In genomic region chr1:224183591-224184312, GRCh38 we compare ENCODE assay signal across 1 cellular context.
TF ChIP-seq lines count a peak whose summit lies in the region.

No MANE protein-coding gene starts in this region.

TF ChIP-seq in HEK293, 187 proteins besides CTCF, POLR2A, EP300 and RAD21 (continued from another document and continues in another):
- TF ChIP-seq ZNF280C (tag by site-specific recombination; IDR thresholded peaks at IDR 0.05) (no peak), ZBTB11 (tag by site-specific recombination; conservative IDR thresholded peaks at IDR 0.05; ENCODE audit: low read depth) (0 out of 2 replicates have a peak, but pooled peaks have one; percentile 22), ZNF146 (tag by site-specific recombination; IDR thresholded peaks at IDR 0.05) (0 out of 2 replicates have a peak, but pooled peaks have one; percentile 9), GLI4 (tag by site-specific recombination; IDR thresholded peaks at IDR 0.05) (no peak; the same call in 1 of the 2 replicates), SCRT1 (tag by site-specific recombination; IDR thresholded peaks at IDR 0.05; ENCODE audit: borderline replicate concordance) (no peak), ZNF18 (tag by site-specific recombination; IDR thresholded peaks at IDR 0.05) (no peak), ZNF302 (tag by site-specific recombination; IDR thresholded peaks at IDR 0.05; ENCODE audit: low read depth) (no peak), ZBTB44 (tag by site-specific recombination; IDR thresholded peaks at IDR 0.05) (no peak), ZFHX2 (tag by site-specific recombination; conservative IDR thresholded peaks at IDR 0.05) (peak; percentile 78), ZNF248 (tag by site-specific recombination; IDR thresholded peaks at IDR 0.05) (no peak), ZNF837 (tag by site-specific recombination; IDR thresholded peaks at IDR 0.05) (no peak), ZBTB7A (tag by site-specific recombination; IDR thresholded peaks at IDR 0.05; ENCODE audit: low read depth) (no peak), PRDM10 (tag by site-specific recombination; IDR thresholded peaks at IDR 0.05) (no peak), ZBTB20 (tag by site-specific recombination; IDR thresholded peaks at IDR 0.05) (peak; percentile 93), ZFP37 (tag by site-specific recombination; IDR thresholded peaks at IDR 0.05) (peak; percentile 92), SP7 (tag by site-specific recombination; IDR thresholded peaks at IDR 0.05) (peak; percentile 61), ZNF76 (tag by site-specific recombination; IDR thresholded peaks at IDR 0.05; ENCODE audit: borderline replicate concordance, low read depth) (peak; percentile 68; the same call in 1 of the 2 replicates), KLF8 (tag by site-specific recombination; IDR thresholded peaks at IDR 0.05) (no peak; the same call in 1 of the 2 replicates), ZNF518A (tag by site-specific recombination; conservative IDR thresholded peaks at IDR 0.05; ENCODE audit: low read depth) (no peak; the same call in 1 of the 2 replicates), ZFP3 (tag by site-specific recombination; IDR thresholded peaks at IDR 0.05; ENCODE audit: low read depth) (no peak), ZNF514 (tag by site-specific recombination; IDR thresholded peaks at IDR 0.05) (no peak), ZNF138 (tag by site-specific recombination; IDR thresholded peaks at IDR 0.05; ENCODE audit: borderline replicate concordance) (no peak), ZNF292 (tag by site-specific recombination; IDR thresholded peaks at IDR 0.05; ENCODE audit: borderline replicate concordance, low read depth) (no peak), ZNF155 (tag by site-specific recombination; IDR thresholded peaks at IDR 0.05) (no peak), ZNF530 (tag by site-specific recombination; IDR thresholded peaks at IDR 0.05; ENCODE audit: low read depth) (no peak), ZNF645 (tag by site-specific recombination; IDR thresholded peaks at IDR 0.05) (no peak), ZNF707 (tag by site-specific recombination; IDR thresholded peaks at IDR 0.05) (no peak), ZNF510 (tag by site-specific recombination; IDR thresholded peaks at IDR 0.05; ENCODE audit: insufficient replicate concordance) (no peak), ZNF677 (tag by site-specific recombination; IDR thresholded peaks at IDR 0.05) (peak; percentile 6; the same call in 1 of the 2 replicates), PRDM1 (tag by site-specific recombination; IDR thresholded peaks at IDR 0.05) (no peak), ZXDB (tag by site-specific recombination; IDR thresholded peaks at IDR 0.05) (peak; percentile 70), ZNF311 (tag by site-specific recombination; IDR thresholded peaks at IDR 0.05; ENCODE audit: borderline replicate concordance) (no peak), ZNF513 (tag by site-specific recombination; IDR thresholded peaks at IDR 0.05) (0 out of 2 replicates have a peak, but pooled peaks have one; percentile 14), KLF17 (tag by site-specific recombination; IDR thresholded peaks at IDR 0.05) (peak; percentile 71), GLIS1 (tag by site-specific recombination; IDR thresholded peaks at IDR 0.05) (peak; percentile 68), ZBTB17 (tag by site-specific recombination; IDR thresholded peaks at IDR 0.05) (peak; percentile 95)
